28 cellular contexts compared by ENCODE assay signal in genomic region chr11:85745626-85746025, GRCh38. TPM values are rescaled to one million over a fixed set of nuclear protein-coding genes. Genes with fewer than 3 reads are reported as not detected.
A peak's percentile ranks its signal among the peaks of the same experiment; 100 is the strongest.
DNase-seq lines count a peak whose midpoint lies in the region; ATAC-seq and TF ChIP-seq lines count a peak whose summit lies in the region.
"Had no signal": no experiment of that assay in that cellular context is flagged by ENCODE, and none has a peak within 500 bp of the region (broad histone marks: within the 10 kb centered on the region; RNA-seq: fewer than 3 reads in every experiment).

No MANE protein-coding gene starts in this region.

- no peak for TF ChIP-seq CTCF in natural killer cell (IDR thresholded peaks at IDR 0.05)

- H3K36me3 Mint-ChIP-seq in activated CD8-positive, alpha-beta memory T cell treated with anti-CD3 and anti-CD28 coated beads, Interleukin-2, amount 10 ng/mL, durations not matched to agents 7 days and 5 days, result peaks cover 52% of the 10 kb centered on the region
- H3K36me3 Mint-ChIP-seq in T-helper 2 cell treated with Interferon-gamma antibody and Interleukin-4, amounts not matched to agents 5 μg/mL and 100 μg/mL, for 36 hours (ENCODE audit: low read depth), result peaks cover 38% of the 10 kb centered on the region
- peaks cover 8% of the 10 kb centered on the region for H3K36me3 Mint-ChIP-seq in natural killer cell

- no peaks in the 10 kb centered on the region for H3K27me3 ChIP-seq in effector memory CD4-positive, alpha-beta T cell (replicated peaks; ENCODE audit: control insufficient read depth, insufficient read depth, low read length, poor library complexity, severe bottlenecking)

- intact Hi-C loops in natural killer cell (cut with micrococcal nuclease), result no loop called here

- H3K4me1 ChIP-seq in effector memory CD4-positive, alpha-beta T cell (ENCODE audit: control insufficient read depth, insufficient read depth, low read length, poor library complexity, severe bottlenecking), result peaks cover 37% of the 10 kb centered on the region

- no peaks in the 10 kb centered on the region for H3K9me3 ChIP-seq in effector memory CD4-positive, alpha-beta T cell (ENCODE audit: control insufficient read depth, low read length)
- H3K9me3 ChIP-seq: A549, lower lobe of right lung, spleen had no signal

- DNase-seq in activated CD8-positive, alpha-beta memory T cell treated with anti-CD3 and anti-CD28 coated beads, Interleukin-2, amount 10 ng/mL, durations not matched to agents 7 days and 5 days, result no peak
- DNase-seq in activated CD8-positive, alpha-beta memory T cell treated with anti-CD3 and anti-CD28 coated beads, Interleukin-2, amount 50 U/mL, for 48 hours, result no peak
- DNase-seq in T-helper 2 cell treated with Interferon-gamma antibody and Interleukin-4, amounts not matched to agents 5 μg/mL and 100 μg/mL, for 36 hours (ENCODE audit: low spot score), result no peak
- no peak for DNase-seq in effector memory CD4-positive, alpha-beta T cell
- no peak for DNase-seq in natural killer cell
- DNase-seq in activated effector memory CD4-positive, alpha-beta T cell treated with anti-CD3 and anti-CD28 coated beads, Interleukin-2, amount 50 U/mL, for 16 hours, result no peak
- DNase-seq: activated B cell treated with CpG ODN at 0.5 μM for 24 hours; activated effector memory CD4-positive, alpha-beta T cell treated with Interleukin-2 at 50 U/mL for 16 hours; anterior cingulate cortex; foreskin melanocyte; GM23248; HFFc6; hippocampal formation; lower lobe of right lung; NCI-H1436; NCI-H510A; nucleus accumbens; spleen; stimulated activated CD4-positive, alpha-beta T cell treated with anti-CD3 and anti-CD28 coated beads, Interleukin-4, amount 100 ng/mL, for 24 hours; T1000; trophoblast cell had no signal

- CTCF ChIA-PET in activated CD8-positive, alpha-beta memory T cell treated with anti-CD3 and anti-CD28 coated beads, Interleukin-2, amount 10 ng/mL, durations not matched to agents 7 days and 5 days (lab: Charles Lee), result interaction anchor here (0.7 to 0.9 kb wide), 2 partner anchors 10 to 46 kb away, joined by 3 to 4 read pairs; no protein-coding TSS in a partner anchor

- no peaks in the 10 kb centered on the region for H3K9me3 Mint-ChIP-seq in activated CD8-positive, alpha-beta memory T cell treated with anti-CD3 and anti-CD28 coated beads, Interleukin-2, amount 10 ng/mL, durations not matched to agents 7 days and 5 days (ENCODE audit: low read depth)
- H3K9me3 Mint-ChIP-seq in T-helper 2 cell treated with Interferon-gamma antibody and Interleukin-4, amounts not matched to agents 5 μg/mL and 100 μg/mL, for 36 hours, result no peaks in the 10 kb centered on the region
- H3K9me3 Mint-ChIP-seq in natural killer cell, result no peaks in the 10 kb centered on the region
- H3K9me3 Mint-ChIP-seq: activated B cell treated with CpG ODN at 0.5 μM for 24 hours; HFFc6; stimulated activated naive CD8-positive, alpha-beta T cell treated with anti-CD3 and anti-CD28 coated beads, Interleukin-15, Interleukin-2, amounts not matched to agents 100 ng/mL and 50 ng/mL, for 24 hours had no signal

- ATAC-seq in activated CD8-positive, alpha-beta memory T cell treated with anti-CD3 and anti-CD28 coated beads, Interleukin-2, amount 10 ng/mL, durations not matched to agents 7 days and 5 days, result peak; percentile 31
- ATAC-seq in natural killer cell (peak in 1 of 3 donors; percentile 23), GM19328 (IDR thresholded peaks at IDR 0.05; ENCODE audit: unreplicated experiment) (no peak), GM18868 (IDR thresholded peaks at IDR 0.05; ENCODE audit: unreplicated experiment) (no peak)
- ATAC-seq: A549, lower lobe of right lung had no signal

- H3K27ac Mint-ChIP-seq in activated CD8-positive, alpha-beta memory T cell treated with anti-CD3 and anti-CD28 coated beads, Interleukin-2, amount 10 ng/mL, durations not matched to agents 7 days and 5 days, result peak overlapping the region; percentile 70
- peak overlapping the region; percentile 70 for H3K27ac Mint-ChIP-seq in T-helper 2 cell treated with Interferon-gamma antibody and Interleukin-4, amounts not matched to agents 5 μg/mL and 100 μg/mL, for 36 hours
- H3K27ac Mint-ChIP-seq in natural killer cell, result peak overlapping the region; percentile 82 to 100
- H3K27ac Mint-ChIP-seq: activated B cell treated with CpG ODN at 0.5 μM for 24 hours; B cell; HFFc6; stimulated activated naive CD8-positive, alpha-beta T cell treated with anti-CD3 and anti-CD28 coated beads, Interleukin-15, Interleukin-2, amounts not matched to agents 100 ng/mL and 50 ng/mL, for 24 hours had no signal

- H3K27ac ChIP-seq in effector memory CD4-positive, alpha-beta T cell (ENCODE audit: insufficient read depth, low read length, poor library complexity, severe bottlenecking), result peak overlapping the region; percentile 2
- H3K27ac ChIP-seq: GM23248, lower lobe of right lung had no signal

- no peak overlapping the region for H3K4me3 ChIP-seq in effector memory CD4-positive, alpha-beta T cell (ENCODE audit: insufficient read depth, low read depth, low read length, poor library complexity, severe bottlenecking)
- H3K4me3 ChIP-seq: A549, GM23248, lower lobe of right lung, spleen had no signal

- no peak overlapping the region for H3K4me3 Mint-ChIP-seq in activated CD8-positive, alpha-beta memory T cell treated with anti-CD3 and anti-CD28 coated beads, Interleukin-2, amount 10 ng/mL, durations not matched to agents 7 days and 5 days
- peak overlapping the region; percentile 26 for H3K4me3 Mint-ChIP-seq in T-helper 2 cell treated with Interferon-gamma antibody and Interleukin-4, amounts not matched to agents 5 μg/mL and 100 μg/mL, for 36 hours
- H3K4me3 Mint-ChIP-seq in natural killer cell, result peak overlapping the region; percentile 56
- H3K4me3 Mint-ChIP-seq: activated B cell treated with CpG ODN at 0.5 μM for 24 hours; B cell; HFFc6; stimulated activated naive CD8-positive, alpha-beta T cell treated with anti-CD3 and anti-CD28 coated beads, Interleukin-15, Interleukin-2, amounts not matched to agents 100 ng/mL and 50 ng/mL, for 24 hours had no signal

- no peaks in the 10 kb centered on the region for H3K36me3 ChIP-seq in effector memory CD4-positive, alpha-beta T cell (ENCODE audit: control insufficient read depth, insufficient read depth, low read length)
- H3K36me3 ChIP-seq: lower lobe of right lung had no signal

- H3K27me3 Mint-ChIP-seq in activated CD8-positive, alpha-beta memory T cell treated with anti-CD3 and anti-CD28 coated beads, Interleukin-2, amount 10 ng/mL, durations not matched to agents 7 days and 5 days, result no peaks in the 10 kb centered on the region
- H3K27me3 Mint-ChIP-seq in T-helper 2 cell treated with Interferon-gamma antibody and Interleukin-4, amounts not matched to agents 5 μg/mL and 100 μg/mL, for 36 hours (ENCODE audit: low read depth), result no peaks in the 10 kb centered on the region
- H3K27me3 Mint-ChIP-seq in natural killer cell (ENCODE audit: low read depth in 2 of 2), result no peaks in the 10 kb centered on the region
- H3K27me3 Mint-ChIP-seq: activated B cell treated with CpG ODN at 0.5 μM for 24 hours; stimulated activated naive CD8-positive, alpha-beta T cell treated with anti-CD3 and anti-CD28 coated beads, Interleukin-15, Interleukin-2, amounts not matched to agents 100 ng/mL and 50 ng/mL, for 24 hours had no signal

- H3K4me1 Mint-ChIP-seq in activated CD8-positive, alpha-beta memory T cell treated with anti-CD3 and anti-CD28 coated beads, Interleukin-2, amount 10 ng/mL, durations not matched to agents 7 days and 5 days, result peaks cover 63% of the 10 kb centered on the region
- peaks cover 57% of the 10 kb centered on the region for H3K4me1 Mint-ChIP-seq in T-helper 2 cell treated with Interferon-gamma antibody and Interleukin-4, amounts not matched to agents 5 μg/mL and 100 μg/mL, for 36 hours (ENCODE audit: low read depth)
- peaks cover 68 to 87% of the 10 kb centered on the region in 2 donors for H3K4me1 Mint-ChIP-seq in natural killer cell

RNA-seq across cellular contexts. Expression of gene CCDC89, which starts 59.6 kb away (rescaled TPM):
- total RNA-seq in activated CD8-positive, alpha-beta memory T cell treated with anti-CD3 and anti-CD28 coated beads, Interleukin-2, amount 10 ng/mL, durations not matched to agents 7 days and 5 days, result under 1 TPM; 0.73 to 0.76 TPM
- total RNA-seq in natural killer cell, result under 1 TPM; 0.25 to 0.31 (median 0.25) TPM
- total RNA-seq: activated B cell treated with CpG ODN at 0.5 μM for 24 hours; activated CD8-positive, alpha-beta memory T cell treated with anti-CD3 and anti-CD28 coated beads for 36 hours; B cell; RPMI7951 had no signal
